8 cellular contexts compared by ENCODE assay signal in genomic region chr16:85614338-85615013, GRCh38. TPM values are rescaled to one million over a fixed set of nuclear protein-coding genes. Genes with fewer than 3 reads are reported as not detected.
DNase-seq lines count a peak whose midpoint lies in the region; ATAC-seq and TF ChIP-seq lines count a peak whose summit lies in the region.

No MANE protein-coding gene starts in this region.

- H3K27me3 Mint-ChIP-seq in Calu3 (ENCODE audit: unreplicated experiment) = peaks cover 5% of the 10 kb centered on the region
- H3K27me3 Mint-ChIP-seq in effector memory CD8-positive, alpha-beta T cell = no peaks in the 10 kb centered on the region

- H3K4me3 ChIP-seq in NB4 (ENCODE audit: low read depth, low read length) (peak overlapping the region; percentile 70), ovary (peak overlapping the region; percentile 47)

- no peaks in the 10 kb centered on the region for H3K9me3 ChIP-seq in ovary

- peak overlapping the region; percentile 76 for H3K4me3 Mint-ChIP-seq in Calu3 (ENCODE audit: low read depth, unreplicated experiment)
- H3K4me3 Mint-ChIP-seq in effector memory CD8-positive, alpha-beta T cell = peak overlapping the region; percentile 77 to 80

- no peak for TF ChIP-seq POLR2A in NB4 (IDR thresholded peaks at IDR 0.05; ENCODE audit: extremely low read depth, insufficient read length)
- no peak for TF ChIP-seq POLR2A in ovary (IDR thresholded peaks at IDR 0.05)
- no peak for TF ChIP-seq POLR2A in GM18505 (IDR thresholded peaks at IDR 0.05; ENCODE audit: borderline replicate concordance, extremely low read depth, insufficient read depth, insufficient read length)

- BruUV-seq in Calu3 (replicated peaks; lab: Mats Ljungman, UMichigan) = no TSS peak

- H3K4me1 Mint-ChIP-seq in Calu3 (ENCODE audit: low read depth, unreplicated experiment) = peaks cover 29% of the 10 kb centered on the region
- peaks cover 37 to 44% of the 10 kb centered on the region in 2 donors for H3K4me1 Mint-ChIP-seq in effector memory CD8-positive, alpha-beta T cell (ENCODE audit: low read depth in 2 of 2)

- no peak overlapping the region for H3K27ac ChIP-seq in ovary

- H3K27me3 ChIP-seq in ovary = no peaks in the 10 kb centered on the region

- intact Hi-C loops in Calu3 (cut with micrococcal nuclease; ENCODE audit: unreplicated experiment) = loop anchor here (5.0 to 10.0 kb wide), 2 partner anchors 57 to 220 kb away; no protein-coding TSS in a partner anchor
- intact Hi-C loops in ovary (cut with DNase I) = loop anchor here in 2 of 4 donors (5.0 to 10.0 kb wide), 5 partner anchors 57 to 500 kb away; partner anchors contain the start of gene CIBAR2 (in 1 of the 2)

- H3K4me1 ChIP-seq in ovary (ENCODE audit: insufficient read depth) = peaks cover 24% of the 10 kb centered on the region

- TF ChIP-seq CTCF in Calu3 (IDR thresholded peaks at IDR 0.05; ENCODE audit: unreplicated experiment) = no peak
- TF ChIP-seq CTCF in NB4 (IDR thresholded peaks at IDR 0.05; ENCODE audit: low read depth, low read length) = no peak
- TF ChIP-seq CTCF in ovary (IDR thresholded peaks at IDR 0.05) = no peak

- H3K36me3 ChIP-seq in ovary = no peaks in the 10 kb centered on the region

- H3K9me3 Mint-ChIP-seq in Calu3 (ENCODE audit: low read depth, unreplicated experiment) = no peaks in the 10 kb centered on the region
- no peaks in the 10 kb centered on the region for H3K9me3 Mint-ChIP-seq in effector memory CD8-positive, alpha-beta T cell

- H3K36me3 Mint-ChIP-seq in Calu3 (ENCODE audit: insufficient read depth, unreplicated experiment) = peaks cover 54% of the 10 kb centered on the region
- H3K36me3 Mint-ChIP-seq in effector memory CD8-positive, alpha-beta T cell (ENCODE audit: insufficient read depth) = peaks cover 20% of the 10 kb centered on the region

- peak overlapping the region; percentile 71 for H3K27ac Mint-ChIP-seq in Calu3 (ENCODE audit: unreplicated experiment)
- H3K27ac Mint-ChIP-seq in effector memory CD8-positive, alpha-beta T cell = no peak overlapping the region

- TF ChIP-seq EP300 in ovary (IDR thresholded peaks at IDR 0.05) = no peak

- WGBS in ovary, 3 donors = 84 to 88% (median 85%) methylated on average over 34 to 41 of the region's 41 CpGs

- peak; percentile 27 for DNase-seq in Calu3
- no peak for DNase-seq in NB4 (ENCODE audit: low read depth)
- DNase-seq in effector memory CD8-positive, alpha-beta T cell = no peak
- peak in 2 of 5 donors; percentile 56 to 58 for DNase-seq in ovary
- no peak for DNase-seq in dedifferentiated amniotic fluid mesenchymal stem cell (ENCODE audit: extremely low spot score)
- DNase-seq in HuH-7.5 (ENCODE audit: low spot score) = no peak
- DNase-seq in stimulated activated CD4-positive, alpha-beta T cell treated with anti-CD3 and anti-CD28 coated beads, Interleukin-2, amount 100 ng/mL, for 24 hours = no peak

- no peak for ATAC-seq in effector memory CD8-positive, alpha-beta T cell (replicated peaks)
- no peak for ATAC-seq in GM18505 (IDR thresholded peaks at IDR 0.05; ENCODE audit: unreplicated experiment)

- CTCF ChIA-PET in Calu3 (lab: Charles Lee) = interaction anchor here (1.5 to 2.4 kb wide), 2 partner anchors 75 to 199 kb away, joined by 3 to 13 read pairs; no protein-coding TSS in a partner anchor

RNA-seq across cellular contexts. Expression of gene GSE1, which starts 1.4 kb away (rescaled TPM):
- total RNA-seq in Calu3 (2022) (45.3 and 46.2 TPM in 2 replicates), ovary (100 to 1,000 TPM in 4 of 7 donors, 10 to 100 TPM in 3; 37.4 to 212 (median 130) TPM)
- 10 to 100 TPM; 32.9 to 36.1 TPM for polyA plus RNA-seq in ovary
